In genomic region chr1:156600733-156601121, GRCh38 we compare ENCODE assay signal across 2 cellular contexts.
TF ChIP-seq lines count a peak whose summit lies in the region.

No MANE protein-coding gene starts in this region.

TF ChIP-seq in H1, 55 proteins besides CTCF, POLR2A, EP300 and RAD21:
- TF ChIP-seq MAFK (IDR thresholded peaks at IDR 0.05; ENCODE audit: low read depth, low read length) (no peak), HDAC2 (IDR thresholded peaks at IDR 0.05; ENCODE audit: borderline replicate concordance in 1 of 2, low read depth in 2 of 2, low read length in 2 of 2) (no peak), ATF2 (IDR thresholded peaks at IDR 0.05; ENCODE audit: low read length) (no peak), GTF2F1 (IDR thresholded peaks at IDR 0.05; ENCODE audit: borderline replicate concordance, low read depth, low read length) (no peak), FOSL1 (IDR thresholded peaks at IDR 0.05; ENCODE audit: insufficient read depth, low read depth, low read length) (no peak), POLR2AphosphoS5 (IDR thresholded peaks at IDR 0.05; ENCODE audit: low read depth, low read length) (no peak), SUZ12 (IDR thresholded peaks at IDR 0.05; ENCODE audit: low read length) (no peak), JUN (IDR thresholded peaks at IDR 0.05; ENCODE audit: low read depth, low read length) (no peak), SP2 (IDR thresholded peaks at IDR 0.05; ENCODE audit: low read length) (no peak), TBP (IDR thresholded peaks at IDR 0.05; ENCODE audit: low read depth, low read length) (no peak), CHD1 (IDR thresholded peaks at IDR 0.05; ENCODE audit: low read depth, low read length) (no peak)

TF ChIP-seq in neural cell, 6 proteins besides CTCF, POLR2A, EP300 and RAD21:
- TF ChIP-seq EZH2 (IDR thresholded peaks at IDR 0.05; ENCODE audit: borderline replicate concordance, insufficient read depth, low read length, poor library complexity, severe bottlenecking), result no peak
- TF ChIP-seq REST (IDR thresholded peaks at IDR 0.05; ENCODE audit: borderline replicate concordance), result no peak
- no peak for TF ChIP-seq TAF1 (IDR thresholded peaks at IDR 0.05; ENCODE audit: low read depth)
- TF ChIP-seq SMC3 (conservative IDR thresholded peaks at IDR 0.05; ENCODE audit: poor library complexity), result no peak
- TF ChIP-seq POLR2AphosphoS5 (IDR thresholded peaks at IDR 0.05), result no peak
- TF ChIP-seq MXI1 (conservative IDR thresholded peaks at IDR 0.05; ENCODE audit: poor library complexity, severe bottlenecking), result no peak
